10 cellular contexts compared by ENCODE assay signal in the genomic region with DNA sequence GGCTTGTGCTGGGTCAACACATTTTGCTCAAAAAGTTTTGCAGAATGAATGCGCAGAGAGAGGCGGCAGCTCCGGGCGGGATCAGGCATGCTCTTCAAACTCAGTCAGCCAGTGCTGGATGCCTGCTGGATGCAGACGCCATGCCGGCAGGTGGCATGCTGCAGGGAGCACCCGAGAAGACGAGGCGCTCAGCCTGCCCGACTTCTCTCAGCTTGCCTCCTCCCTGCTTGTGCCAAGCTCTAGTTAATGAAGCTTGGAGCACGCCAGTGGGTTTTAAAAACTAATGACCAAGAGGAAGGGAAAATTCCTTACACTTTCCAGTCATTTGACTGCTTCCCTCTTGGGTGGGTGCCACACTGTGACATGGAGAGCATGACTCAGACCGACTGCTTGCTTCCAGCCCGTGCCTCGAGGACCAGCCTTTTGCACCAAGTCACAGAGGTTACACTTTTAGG. TPM values are rescaled to one million over a fixed set of nuclear protein-coding genes. Genes with fewer than 3 reads are reported as not detected.
DNase-seq lines count a peak whose midpoint lies in the region; ATAC-seq and TF ChIP-seq lines count a peak whose summit lies in the region.
"Had no signal": no experiment of that assay in that cellular context is flagged by ENCODE, and none has a peak within 500 bp of the region (broad histone marks: within the 10 kb centered on the region; RNA-seq: fewer than 3 reads in every experiment).

No MANE protein-coding gene starts in this region.

- no peaks in the 10 kb centered on the region for H3K79me2 ChIP-seq in osteoblast (ENCODE audit: insufficient read depth, low read length)
- H3K79me2 ChIP-seq: parathyroid adenoma had no signal

- H3K27me3 ChIP-seq in osteoblast (ENCODE audit: insufficient read depth, low read length): peaks cover 34% of the 10 kb centered on the region
- peaks cover 49% of the 10 kb centered on the region for H3K27me3 ChIP-seq in BE2C

- DNase-seq in DMS 273 treated with DMSO at 0.1 percent for 48 hours (lab: John Stamatoyannopoulos, UW) (peak; percentile 54), HT1080 (ENCODE audit: low read depth) (peak; percentile 17), cerebellum (ENCODE audit: low spot score) (peak; percentile 61), osteoblast (ENCODE audit: insufficient read length, low spot score, missing footprints) (peak; percentile 86), BE2C (no peak), ecto neural progenitor cell (ENCODE audit: low spot score) (no peak)
- DNase-seq: activated gamma-delta T cell, KBM-7 had no signal

- H3K4me3 ChIP-seq in osteoblast (ENCODE audit: insufficient read depth, low read length) (no peak overlapping the region), BE2C (ENCODE audit: low read depth, low read length) (no peak overlapping the region)

- H4K20me1 ChIP-seq in osteoblast (ENCODE audit: insufficient read depth, low read length): no peaks in the 10 kb centered on the region

- ATAC-seq in GM18511 (IDR thresholded peaks at IDR 0.05; ENCODE audit: unreplicated experiment): no peak

- H3K4me2 ChIP-seq in osteoblast (ENCODE audit: insufficient read depth, low read length): no peak overlapping the region

- H3K4me1 ChIP-seq in osteoblast (ENCODE audit: insufficient read depth, low read length) (no peaks in the 10 kb centered on the region), BE2C (no peaks in the 10 kb centered on the region)
- H3K4me1 ChIP-seq: parathyroid adenoma had no signal

- no peaks in the 10 kb centered on the region for H3K36me3 ChIP-seq in osteoblast (ENCODE audit: insufficient read depth, low read length)
- H3K36me3 ChIP-seq in BE2C: no peaks in the 10 kb centered on the region

- H3K27ac ChIP-seq in osteoblast (ENCODE audit: low read depth, low read length): no peak overlapping the region
- H3K27ac ChIP-seq: parathyroid adenoma had no signal

- H3K9me3 ChIP-seq in osteoblast (ENCODE audit: low read depth, low read length) (no peaks in the 10 kb centered on the region), BE2C (no peaks in the 10 kb centered on the region)

- H2AFZ ChIP-seq in osteoblast (ENCODE audit: low read length): no peak overlapping the region
- H2AFZ ChIP-seq: parathyroid adenoma had no signal

- no peak for TF ChIP-seq CTCF in osteoblast (IDR thresholded peaks at IDR 0.05; ENCODE audit: extremely low read depth, low read depth, low read length)
- TF ChIP-seq CTCF in BE2C (IDR thresholded peaks at IDR 0.05; ENCODE audit: low read depth, low read length): no peak

RNA-seq across cellular contexts. Expression of gene SLC24A4, which starts 39.8 kb away (rescaled TPM):
- total RNA-seq in HT1080 (2014; rRNA removed; shearing (Covaris generic)): 0.03 TPM in 1 of 2 replicates, not detected in the other
- polyA plus RNA-seq in HT1080 (2015; cell fraction: cytosol; rRNA removed): 0.06 and 0.13 TPM in 2 replicates
- 0.01 and 0.05 TPM in 2 replicates for polyA plus RNA-seq in HT1080 (2015; cell fraction: nucleus; rRNA removed)
- total RNA-seq in cerebellum (4.7 TPM), osteoblast (under 0.01 TPM in 1 of 2 replicates, not detected in the other)
- polyA plus RNA-seq in BE2C (2012; ENCODE audit: insufficient read depth, insufficient read length, low read depth): not detected

Comparison
In these comparisons a context has a peak if more than half of its experiments do, and no peak if none do; other contexts are left out.
1. DNase-seq: peak in DMS 273 treated with DMSO at 0.1 percent for 48 hours (single experiment), HT1080 (single experiment), cerebellum (single experiment) and osteoblast (single experiment); none in BE2C (single experiment) and ecto neural progenitor cell (single experiment).